Comparison of ENCODE assay signal across 8 cellular contexts in genomic region chr11:75351541-75352416, GRCh38. TPM values are rescaled to one million over a fixed set of nuclear protein-coding genes. Genes with fewer than 3 reads are reported as not detected.
DNase-seq lines count a peak whose midpoint lies in the region; ATAC-seq and TF ChIP-seq lines count a peak whose summit lies in the region.

Gene ARRB1, minus strand, starts transcription at chr11:75351661. Its CDS starts 54 bp downstream, at chr11:75351607.

- no peaks in the 10 kb centered on the region for H3K79me2 ChIP-seq in KMS-11 (ENCODE audit: insufficient read depth, low read depth)

- H4K20me1 ChIP-seq in KMS-11 (ENCODE audit: insufficient read depth): no peaks in the 10 kb centered on the region

- no peaks in the 10 kb centered on the region for H3K36me3 ChIP-seq in KMS-11 (ENCODE audit: insufficient read depth)

- peak within 1 kb of the TSS; percentile 76 for H3K4me2 ChIP-seq in KMS-11

- H3K4me3 ChIP-seq in KMS-11 (IDR thresholded peaks at IDR 0.05; ENCODE audit: insufficient read depth, low read depth, low read length): no peak within 1 kb of the TSS

- no peaks in the 10 kb centered on the region for H3K4me1 ChIP-seq in KMS-11 (ENCODE audit: low read depth, poor library complexity, severe bottlenecking)

- H3K27me3 ChIP-seq in KMS-11 (ENCODE audit: insufficient read depth, low read depth) (no peaks in the 10 kb centered on the region), layer of hippocampus (ENCODE audit: control insufficient read depth, insufficient read depth, low read length) (no peaks in the 10 kb centered on the region)

- peak within 1 kb of the TSS; percentile 71; the same call in 1 of the 2 replicates for H2AFZ ChIP-seq in KMS-11 (ENCODE audit: low read depth)

- DNase-seq in DMS153 (lab: John Stamatoyannopoulos, UW) (peak; percentile 25), cerebellum (ENCODE audit: low spot score) (peak; percentile 81), NAMALWA (ENCODE audit: low spot score) (no peak)
- DNase-seq in activated CD4-positive, CD25-positive, alpha-beta regulatory T cell (lab: John Stamatoyannopoulos, UW): peak; percentile 22 to 42 (median 27)
- peak; percentile 65 for DNase-seq in stimulated activated CD4-positive, alpha-beta T cell treated with anti-CD3 and anti-CD28 coated beads, Interleukin-15, amount 100 ng/mL, for 24 hours

- H3K9ac ChIP-seq in KMS-11: no peak within 1 kb of the TSS

- no peak for TF ChIP-seq CTCF in KMS-11 (conservative IDR thresholded peaks at IDR 0.05; ENCODE audit: low read depth, low read length)

- H3K27ac ChIP-seq in KMS-11 (no peak within 1 kb of the TSS), layer of hippocampus (ENCODE audit: low read depth, low read length) (peak within 1 kb of the TSS; percentile 85)

- ATAC-seq in GM19328 (IDR thresholded peaks at IDR 0.05; ENCODE audit: unreplicated experiment): no peak

RNA-seq across cellular contexts. Expression of gene ARRB1, which starts in this region (rescaled TPM):
- total RNA-seq in cerebellum: 48.4 TPM
